In genomic region chr11:118690553-118691304, GRCh38 we compare ENCODE assay signal across 1 cellular context.
TF ChIP-seq lines count a peak whose summit lies in the region.

No MANE protein-coding gene starts in this region.

TF ChIP-seq in H1, 55 proteins besides CTCF, POLR2A, EP300 and RAD21:
- TF ChIP-seq E2F6 (IDR thresholded peaks at IDR 0.05) (no peak), TCF12 (IDR thresholded peaks at IDR 0.05; ENCODE audit: low read depth, low read length) (no peak), JUND (IDR thresholded peaks at IDR 0.05; ENCODE audit: low read length) (no peak), MAFK (IDR thresholded peaks at IDR 0.05; ENCODE audit: low read depth, low read length) (no peak), POU5F1 (IDR thresholded peaks at IDR 0.05; ENCODE audit: low read depth, low read length) (no peak), BACH1 (IDR thresholded peaks at IDR 0.05; ENCODE audit: low read length) (no peak), GTF2F1 (IDR thresholded peaks at IDR 0.05; ENCODE audit: borderline replicate concordance, low read depth, low read length) (no peak), NRF1 (IDR thresholded peaks at IDR 0.05; ENCODE audit: low read depth, low read length) (no peak), SIRT6 (IDR thresholded peaks at IDR 0.05; ENCODE audit: low read length) (no peak), TAF7 (optimal IDR thresholded peaks at IDR 0.05; ENCODE audit: borderline replicate concordance, low read depth, low read length) (no peak), SIX5 (IDR thresholded peaks at IDR 0.05; ENCODE audit: low read depth, low read length) (no peak), TEAD4 (IDR thresholded peaks at IDR 0.05; ENCODE audit: low read depth, low read length) (no peak), KDM4A (IDR thresholded peaks at IDR 0.05; ENCODE audit: low read depth, low read length, severe bottlenecking) (no peak)
